Comparison of ENCODE assay signal across 12 cellular contexts in the genomic region with DNA sequence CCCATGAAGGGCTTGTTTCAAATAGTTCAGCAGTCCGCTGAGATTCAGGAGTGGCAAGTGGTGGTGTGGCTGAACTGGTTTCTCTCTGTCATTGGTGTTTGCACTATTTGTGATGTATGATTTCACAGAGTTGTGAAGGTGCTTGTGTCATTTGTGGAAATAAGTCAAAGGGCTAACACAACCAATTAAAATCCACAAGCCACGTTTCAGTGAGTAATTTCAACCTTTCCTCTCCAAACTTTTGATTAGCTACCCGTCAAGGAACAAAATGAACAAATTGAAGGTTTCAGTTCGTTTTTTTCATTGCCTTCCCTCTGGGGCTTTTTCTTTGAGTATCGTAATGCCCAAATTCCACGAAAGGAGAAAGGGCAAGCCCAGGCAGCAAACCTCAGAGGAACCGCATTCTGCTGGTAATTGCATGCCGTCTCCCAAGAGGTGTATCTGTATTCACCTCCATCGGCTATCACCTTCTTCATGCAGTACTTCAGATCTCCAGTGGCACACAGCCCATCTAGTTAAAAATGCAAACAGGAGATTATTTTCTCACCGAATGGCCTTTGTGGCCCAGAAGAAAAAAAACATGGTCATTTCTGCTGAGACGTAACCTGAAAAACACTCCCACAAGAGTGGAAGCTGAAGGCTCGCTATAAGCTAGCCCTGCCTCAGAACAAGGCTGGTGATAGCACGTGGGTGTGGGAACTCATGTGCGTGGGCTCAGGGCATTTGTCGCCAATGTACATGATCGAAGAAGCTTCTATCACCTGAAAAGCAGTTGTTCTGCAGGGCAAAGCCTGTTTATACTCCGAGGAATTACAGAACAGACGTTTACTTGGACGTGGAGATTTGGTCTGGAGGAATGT.
DNase-seq lines count a peak whose midpoint lies in the region; ATAC-seq, FAIRE-seq and TF ChIP-seq lines count a peak whose summit lies in the region.
"Had no signal": no experiment of that assay in that cellular context is flagged by ENCODE, and none has a peak within 500 bp of the region (broad histone marks: within the 10 kb centered on the region; RNA-seq: fewer than 3 reads in every experiment).

No MANE protein-coding gene starts in this region.

- H3K27me3 ChIP-seq in Caco-2 (replicated peaks; ENCODE audit: control insufficient read depth, insufficient read depth, low read length) = no peaks in the 10 kb centered on the region
- H3K27me3 ChIP-seq in bronchial epithelial cell (ENCODE audit: control insufficient read depth, insufficient read depth, low read length) = no peaks in the 10 kb centered on the region
- no peaks in the 10 kb centered on the region for H3K27me3 ChIP-seq in uterus

- POLR2A ChIA-PET in Caco-2 (lab: Charles Lee) = no interaction called here

- no peaks in the 10 kb centered on the region for H3K4me1 Mint-ChIP-seq in Caco-2 (ENCODE audit: low read depth, unreplicated experiment)
- H3K4me1 Mint-ChIP-seq: activated naive CD4-positive, alpha-beta T cell treated with anti-CD3 and anti-CD28 coated beads, Interleukin-2, amount 50 U/mL, for 24 hours had no signal

- no peak for TF ChIP-seq POLR2A in uterus (IDR thresholded peaks at IDR 0.05)

- peak overlapping the region; percentile 51 for H3K27ac Mint-ChIP-seq in Caco-2 (ENCODE audit: unreplicated experiment)
- H3K27ac Mint-ChIP-seq: activated naive CD4-positive, alpha-beta T cell treated with anti-CD3 and anti-CD28 coated beads, Interleukin-2, amount 50 U/mL, for 24 hours had no signal

- H3K9me3 ChIP-seq in Caco-2 (no peaks in the 10 kb centered on the region), uterus (no peaks in the 10 kb centered on the region)
- H3K9me3 ChIP-seq: lower lobe of right lung had no signal

- no peak overlapping the region for H3K4me3 ChIP-seq in Caco-2 (ENCODE audit: low read depth, low read length)
- H3K4me3 ChIP-seq in bronchial epithelial cell (ENCODE audit: low read depth, low read length) = no peak overlapping the region
- no peak overlapping the region for H3K4me3 ChIP-seq in uterus
- H3K4me3 ChIP-seq: lower lobe of right lung had no signal

- TF ChIP-seq CTCF in Caco-2 (IDR thresholded peaks at IDR 0.05; ENCODE audit: insufficient read depth in 1 of 2, low read depth in 1 of 2, low read length in 1 of 2, severe bottlenecking in 1 of 2, unreplicated experiment in 1 of 2) (no peak), bronchial epithelial cell (IDR thresholded peaks at IDR 0.05; ENCODE audit: insufficient read depth, low read length, severe bottlenecking) (no peak), uterus (IDR thresholded peaks at IDR 0.05) (no peak)

- H3K36me3 Mint-ChIP-seq in Caco-2 (ENCODE audit: insufficient read depth, unreplicated experiment) = peaks cover 40% of the 10 kb centered on the region

- H3K36me3 ChIP-seq in Caco-2 (ENCODE audit: control insufficient read depth, insufficient read depth, low read length) (peaks cover 1% of the 10 kb centered on the region; the same call in 1 of the 2 replicates), bronchial epithelial cell (ENCODE audit: control insufficient read depth, insufficient read depth, low read length) (no peaks in the 10 kb centered on the region), uterus (no peaks in the 10 kb centered on the region)
- H3K36me3 ChIP-seq: lower lobe of right lung had no signal

- ATAC-seq in GM19043 (IDR thresholded peaks at IDR 0.05; ENCODE audit: low read depth, unreplicated experiment) (peak; percentile 46), HG02981 (IDR thresholded peaks at IDR 0.05; ENCODE audit: unreplicated experiment) (peak; percentile 42), HG03095 (IDR thresholded peaks at IDR 0.05; ENCODE audit: unreplicated experiment) (no peak), HG03139 (IDR thresholded peaks at IDR 0.05; ENCODE audit: unreplicated experiment) (no peak)
- ATAC-seq: lower lobe of right lung had no signal

- BruUV-seq in Caco-2 (replicated peaks; lab: Mats Ljungman, UMichigan) = no TSS peak

- H3K4me3 Mint-ChIP-seq in Caco-2 (ENCODE audit: unreplicated experiment) = no peak overlapping the region
- H3K4me3 Mint-ChIP-seq: activated naive CD4-positive, alpha-beta T cell treated with anti-CD3 and anti-CD28 coated beads, Interleukin-2, amount 50 U/mL, for 24 hours had no signal

- DNase-seq in Caco-2 (no peak), bronchial epithelial cell (ENCODE audit: low read depth) (peak; percentile 88), LoVo (ENCODE audit: low spot score) (no peak), uterus (no peak)
- DNase-seq: lower lobe of right lung; stimulated activated CD4-positive, alpha-beta T cell treated with anti-CD3 and anti-CD28 coated beads, Interleukin-15, amount 100 ng/mL, for 24 hours; SW 1271 had no signal

- H3K27ac ChIP-seq in uterus = no peak overlapping the region
- H3K27ac ChIP-seq: lower lobe of right lung had no signal

- H3K4me1 ChIP-seq in Caco-2 = no peaks in the 10 kb centered on the region
- H3K4me1 ChIP-seq in uterus = no peaks in the 10 kb centered on the region

- intact Hi-C loops in Caco-2 (cut with micrococcal nuclease; ENCODE audit: unreplicated experiment) = no loop called here
- intact Hi-C loops in uterus (cut with DNase I; ENCODE audit: low total_unique reads) = no loop called here

- H3K9me3 Mint-ChIP-seq in Caco-2 (ENCODE audit: unreplicated experiment) = peaks cover 12% of the 10 kb centered on the region
- H3K9me3 Mint-ChIP-seq: activated naive CD4-positive, alpha-beta T cell treated with anti-CD3 and anti-CD28 coated beads, Interleukin-2, amount 50 U/mL, for 24 hours had no signal

- CTCF ChIA-PET in Caco-2 (lab: Charles Lee) = no interaction called here

- no peaks in the 10 kb centered on the region for H3K27me3 Mint-ChIP-seq in Caco-2 (ENCODE audit: insufficient read depth, unreplicated experiment)
- H3K27me3 Mint-ChIP-seq: activated naive CD4-positive, alpha-beta T cell treated with anti-CD3 and anti-CD28 coated beads, Interleukin-2, amount 50 U/mL, for 24 hours had no signal

- FAIRE-seq in bronchial epithelial cell (lab: Jason Lieb, UNC) = no peak

Comparison
In these comparisons a context has a peak if more than half of its experiments do, and no peak if none do; other contexts are left out.
1. ATAC-seq: peak in GM19043 (single experiment) and HG02981 (single experiment); none in HG03095 (single experiment) and HG03139 (single experiment).